ENCODE assay signal across 16 cellular contexts in genomic region chr16:404971-405486, GRCh38.
"Had no signal": no experiment of that assay in that cellular context is flagged by ENCODE, and none has a peak within 500 bp of the region (broad histone marks: within the 10 kb centered on the region; RNA-seq: fewer than 3 reads in every experiment).

No MANE protein-coding gene starts in this region.

- H3K27me3 Mint-ChIP-seq: activated CD4-positive, alpha-beta T cell treated with anti-CD3 and anti-CD28 coated beads, Interleukin-2, amount 10 ng/mL, durations not matched to agents 7 days and 5 days; activated naive CD8-positive, alpha-beta T cell treated with anti-CD3 and anti-CD28 coated beads, Interleukin-2, amount 50 U/mL, for 24 hours had no signal

- FAIRE-seq: colon, frontal cortex had no signal

- H3K36me3 ChIP-seq: ovary had no signal

- H3K27ac Mint-ChIP-seq: activated CD4-positive, alpha-beta T cell treated with anti-CD3 and anti-CD28 coated beads, Interleukin-2, amount 10 ng/mL, durations not matched to agents 7 days and 5 days; activated naive CD8-positive, alpha-beta T cell treated with anti-CD3 and anti-CD28 coated beads, Interleukin-2, amount 50 U/mL, for 24 hours; nephron progenitor cell had no signal

- ATAC-seq: activated naive CD8-positive, alpha-beta T cell treated with anti-CD3 and anti-CD28 coated beads, Interleukin-2, amount 50 U/mL, for 24 hours; heart right ventricle had no signal

- H3K27ac ChIP-seq: heart right ventricle, ovary, upper lobe of left lung had no signal

- H3K4me3 Mint-ChIP-seq: activated CD4-positive, alpha-beta T cell treated with anti-CD3 and anti-CD28 coated beads, Interleukin-2, amount 10 ng/mL, durations not matched to agents 7 days and 5 days; activated naive CD8-positive, alpha-beta T cell treated with anti-CD3 and anti-CD28 coated beads, Interleukin-2, amount 50 U/mL, for 24 hours; nephron progenitor cell had no signal

- H3K27me3 ChIP-seq: heart right ventricle, ovary, upper lobe of left lung had no signal

- H3K9me3 ChIP-seq: heart right ventricle, ovary, upper lobe of left lung had no signal

- H3K4me3 ChIP-seq: heart right ventricle, ovary, upper lobe of left lung had no signal

- H3K9me3 Mint-ChIP-seq: activated CD4-positive, alpha-beta T cell treated with anti-CD3 and anti-CD28 coated beads, Interleukin-2, amount 10 ng/mL, durations not matched to agents 7 days and 5 days; activated naive CD8-positive, alpha-beta T cell treated with anti-CD3 and anti-CD28 coated beads, Interleukin-2, amount 50 U/mL, for 24 hours; nephron progenitor cell had no signal

- DNase-seq: activated CD4-positive, alpha-beta T cell treated with anti-CD3 and anti-CD28 coated beads, Interleukin-2, amount 10 ng/mL, durations not matched to agents 7 days and 5 days; activated CD4-positive, CD25-positive, alpha-beta regulatory T cell; activated CD8-positive, alpha-beta memory T cell treated with anti-CD3 and anti-CD28 coated beads for 24 hours; activated naive CD4-positive, alpha-beta T cell treated with Interleukin-2 at 50 U/mL for 16 hours; activated naive CD8-positive, alpha-beta T cell treated with anti-CD3 and anti-CD28 coated beads, Interleukin-2, amount 50 U/mL, for 24 hours; effector CD4-positive, alpha-beta T cell; heart right ventricle; nephron progenitor cell; ovary; stimulated activated CD4-positive, alpha-beta T cell treated with anti-CD3 and anti-CD28 coated beads, Interleukin-12 subunit alpha, Interleukin-12 subunit beta, amount 100 ng/mL, for 4 hours; stimulated activated naive CD4-positive, alpha-beta T cell; substantia nigra; T-helper 1 cell; upper lobe of left lung had no signal
